28 cellular contexts compared by ENCODE assay signal in the genomic region with DNA sequence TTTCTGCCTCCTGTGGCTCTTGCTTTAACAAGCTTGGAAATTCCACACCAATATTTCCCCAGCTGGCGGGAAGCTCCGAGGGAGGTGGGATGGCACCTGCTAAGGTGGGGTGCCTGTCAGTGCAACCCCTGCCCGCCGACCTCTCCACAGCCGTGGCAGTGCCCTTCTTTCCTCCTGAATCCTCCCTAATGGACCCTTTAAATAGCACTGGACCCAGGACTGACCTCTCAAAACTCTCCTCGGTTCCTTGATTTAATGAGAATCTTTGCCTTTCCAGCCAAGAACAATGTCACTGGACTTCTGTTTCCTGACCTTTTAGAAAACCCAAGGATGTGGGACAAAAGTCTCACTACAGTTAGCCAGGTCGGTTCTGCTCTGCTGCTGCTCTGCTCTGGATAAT.
DNase-seq lines count a peak whose midpoint lies in the region; ATAC-seq, FAIRE-seq and TF ChIP-seq lines count a peak whose summit lies in the region.
"Had no signal": no experiment of that assay in that cellular context is flagged by ENCODE, and none has a peak within 500 bp of the region (broad histone marks: within the 10 kb centered on the region; RNA-seq: fewer than 3 reads in every experiment).

No MANE protein-coding gene starts in this region.

- H3K27ac ChIP-seq in GM23338 (ENCODE audit: low read depth): no peak overlapping the region
- no peak overlapping the region for H3K27ac ChIP-seq in K562 (ENCODE audit: extremely low read depth, low read depth, low read length)
- H3K27ac ChIP-seq in neural progenitor cell: no peak overlapping the region
- H3K27ac ChIP-seq in thyroid gland: peak overlapping the region; percentile 63 to 92 (median 90)
- H3K27ac ChIP-seq in Peyer's patch: no peak overlapping the region
- H3K27ac ChIP-seq: BLaER1 had no signal

- POLR2A ChIA-PET in K562 (lab: Yijun Ruan, JAX): interaction anchor here (0.9 kb wide), 1 partner anchor 10 kb away, joined by 3 read pairs; no protein-coding TSS in a partner anchor

- in situ Hi-C loops in K562 (cut with MboI): no loop called here

- intact Hi-C loops in K562 (cut with micrococcal nuclease): no loop called here
- intact Hi-C loops in thyroid gland (cut with DNase I): no loop called here

- H3K27me3 ChIP-seq in GM23338 (ENCODE audit: insufficient read depth) (no peaks in the 10 kb centered on the region), K562 (ENCODE audit: control insufficient read depth in 2 of 2, insufficient read depth in 2 of 2, low read length in 2 of 2) (no peaks in the 10 kb centered on the region), neural progenitor cell (no peaks in the 10 kb centered on the region), thyroid gland (no peaks in the 10 kb centered on the region), Peyer's patch (no peaks in the 10 kb centered on the region)
- H3K27me3 ChIP-seq: BE2C, BLaER1 had no signal

- H3K4me3 ChIP-seq in GM23338 (no peak overlapping the region), K562 (no peak overlapping the region), neural progenitor cell (no peak overlapping the region), thyroid gland (replicated peaks in 1 of 3) (no peak overlapping the region), Peyer's patch (no peak overlapping the region)
- H3K4me3 ChIP-seq: BLaER1, GM12878 had no signal

- H2AFZ ChIP-seq in GM23338 (peak overlapping the region; percentile 76; the same call in 1 of the 2 replicates), K562 (ENCODE audit: low read depth, low read length) (no peak overlapping the region), neural progenitor cell (replicated peaks) (no peak overlapping the region)

- CTCF ChIA-PET in K562 (lab: Yijun Ruan, JAX; ENCODE audit: low intra/inter-chr PET ratio): no interaction called here

- H3K36me3 Mint-ChIP-seq in GM23338 (ENCODE audit: low read depth) (no peaks in the 10 kb centered on the region; the same call in 2 of the 3 replicates), neural progenitor cell (no peaks in the 10 kb centered on the region)
- H3K36me3 Mint-ChIP-seq: CD14-positive monocyte; CD4-positive, alpha-beta memory T cell; CD4-positive, CD25-positive, alpha-beta regulatory T cell; CD8-positive, alpha-beta memory T cell had no signal

- H3K36me3 ChIP-seq in GM23338 (ENCODE audit: insufficient read depth) (no peaks in the 10 kb centered on the region), K562 (ENCODE audit: control insufficient read depth, insufficient read depth, low read length) (no peaks in the 10 kb centered on the region), neural progenitor cell (no peaks in the 10 kb centered on the region), thyroid gland (no peaks in the 10 kb centered on the region), Peyer's patch (no peaks in the 10 kb centered on the region)
- H3K36me3 ChIP-seq: BE2C, BLaER1 had no signal

- TF ChIP-seq POLR2A in K562 (conservative IDR thresholded peaks at IDR 0.05): no peak
- TF ChIP-seq POLR2A in thyroid gland (IDR thresholded peaks at IDR 0.05): peak in 1 of 2 donors; percentile 60
- TF ChIP-seq POLR2A in Peyer's patch (IDR thresholded peaks at IDR 0.05): no peak

- H3K4me3 Mint-ChIP-seq in GM23338 (no peak overlapping the region), neural progenitor cell (no peak overlapping the region)
- H3K4me3 Mint-ChIP-seq: CD14-positive monocyte; CD4-positive, alpha-beta memory T cell; CD4-positive, CD25-positive, alpha-beta regulatory T cell; CD8-positive, alpha-beta memory T cell had no signal

- no peaks in the 10 kb centered on the region for H4K20me1 ChIP-seq in GM23338 (replicated peaks; ENCODE audit: insufficient read depth)
- no peaks in the 10 kb centered on the region for H4K20me1 ChIP-seq in K562 (replicated peaks; ENCODE audit: control insufficient read depth, insufficient read depth, low read length)
- H4K20me1 ChIP-seq in neural progenitor cell (ENCODE audit: low read depth): peaks cover 3% of the 10 kb centered on the region
- H4K20me1 ChIP-seq: BLaER1 had no signal

- H3K9me3 Mint-ChIP-seq in GM23338: no peaks in the 10 kb centered on the region
- no peaks in the 10 kb centered on the region for H3K9me3 Mint-ChIP-seq in neural progenitor cell
- H3K9me3 Mint-ChIP-seq: CD4-positive, alpha-beta memory T cell; CD8-positive, alpha-beta memory T cell had no signal

- FAIRE-seq in K562 (lab: Jason Lieb, UNC): peak; percentile 48
- FAIRE-seq: A204.1, GM12878, GM12892, GM18507 had no signal

- H3K79me2 ChIP-seq in GM23338 (replicated peaks; ENCODE audit: insufficient read depth) (no peaks in the 10 kb centered on the region), K562 (ENCODE audit: control insufficient read depth, insufficient read depth, low read length) (no peaks in the 10 kb centered on the region), neural progenitor cell (ENCODE audit: low read depth) (no peaks in the 10 kb centered on the region)

- H3K4me1 ChIP-seq in GM23338 (ENCODE audit: insufficient read depth) (peaks cover 12% of the 10 kb centered on the region), K562 (replicated peaks in 1 of 2; ENCODE audit: control insufficient read depth in 2 of 2, insufficient read depth in 2 of 2, low read length in 2 of 2) (no peaks in the 10 kb centered on the region; a peak in 1 of 5 replicates), neural progenitor cell (peaks cover 22% of the 10 kb centered on the region), thyroid gland (peaks cover 23% of the 10 kb centered on the region in 2 donors), Peyer's patch (no peaks in the 10 kb centered on the region)
- H3K4me1 ChIP-seq: BE2C had no signal

- H3K9me3 ChIP-seq in K562 (replicated peaks; ENCODE audit: control insufficient read depth, insufficient read depth, low read depth, low read length) (no peaks in the 10 kb centered on the region), neural progenitor cell (ENCODE audit: low read depth) (no peaks in the 10 kb centered on the region), thyroid gland (no peaks in the 10 kb centered on the region), Peyer's patch (no peaks in the 10 kb centered on the region)
- H3K9me3 ChIP-seq: BE2C, BLaER1 had no signal

- H3F3A ChIP-seq in GM23338 (replicated peaks; ENCODE audit: low read depth) (no peaks in the 10 kb centered on the region), neural progenitor cell (ENCODE audit: low read depth) (peaks cover 17% of the 10 kb centered on the region)

- no peak for TF ChIP-seq CTCF in GM23338 (conservative IDR thresholded peaks at IDR 0.05; ENCODE audit: low read depth in 2 of 2)
- TF ChIP-seq CTCF in K562 (IDR thresholded peaks at IDR 0.05 in 2 of 3, conservative IDR thresholded peaks at IDR 0.05 in 1 of 3; ENCODE audit: insufficient read depth in 2 of 3, low read depth in 1 of 3, low read length in 3 of 3): no peak
- no peak for TF ChIP-seq CTCF in neural progenitor cell (IDR thresholded peaks at IDR 0.05)
- TF ChIP-seq CTCF in thyroid gland (IDR thresholded peaks at IDR 0.05): no peak
- no peak for TF ChIP-seq CTCF in Peyer's patch (IDR thresholded peaks at IDR 0.05)

- peaks cover 5% of the 10 kb centered on the region for H3K27me3 Mint-ChIP-seq in GM23338 (ENCODE audit: insufficient read depth, low read depth, poor library complexity)
- H3K27me3 Mint-ChIP-seq in neural progenitor cell (ENCODE audit: insufficient read depth, low read depth): peaks cover 7% of the 10 kb centered on the region

- peaks cover 4% of the 10 kb centered on the region; the same call in 1 of the 2 replicates for H3K9me2 ChIP-seq in GM23338 (ENCODE audit: insufficient read depth)

- H3K27ac Mint-ChIP-seq in GM23338 (no peak overlapping the region), neural progenitor cell (peak overlapping the region; percentile 69)
- H3K27ac Mint-ChIP-seq: CD14-positive monocyte; CD4-positive, alpha-beta memory T cell; CD4-positive, CD25-positive, alpha-beta regulatory T cell; CD8-positive, alpha-beta memory T cell had no signal

- H3K4me2 ChIP-seq in GM23338: no peak overlapping the region
- H3K4me2 ChIP-seq in K562 (ENCODE audit: insufficient read depth, low read length): no peak overlapping the region
- H3K4me2 ChIP-seq in neural progenitor cell: no peak overlapping the region
- H3K4me2 ChIP-seq: BLaER1 had no signal

- no TSS peak for BruUV-seq in K562 (replicated peaks; lab: Mats Ljungman, UMichigan)

- TF ChIP-seq RAD21 in K562 (CRISPR knock-in tag; conservative IDR thresholded peaks at IDR 0.05 in 1 of 2, IDR thresholded peaks at IDR 0.05 in 1 of 2): no peak

- H3K9ac ChIP-seq in K562 (ENCODE audit: insufficient read depth in 1 of 2, low read depth in 2 of 2, low read length in 2 of 2): no peak overlapping the region
- H3K9ac ChIP-seq in neural progenitor cell: no peak overlapping the region
- H3K9ac ChIP-seq: BLaER1 had no signal

- no peak for DNase-seq in GM23338 (ENCODE audit: low spot score)
- no peak for DNase-seq in K562 (ENCODE audit: extremely low read depth in 1 of 4, low spot score in 3 of 4)
- no peak for DNase-seq in neural progenitor cell (ENCODE audit: low spot score)
- peak; percentile 63 to 68 for DNase-seq in thyroid gland
- DNase-seq in H4 (ENCODE audit: low spot score): no peak
- DNase-seq in Peyer's patch: no peak
- DNase-seq: 8988T; ACHN; BE2C; C1 segment of cervical spinal cord; CD4-positive, alpha-beta memory T cell; CD4-positive, CD25-positive, alpha-beta regulatory T cell; CD8-positive, alpha-beta memory T cell; COR-L47; DMS 273 treated with DMSO at 0.1 percent for 48 hours; DMS153; DMS53; DMS79; DND-41; EL; GDM1 had no signal

- 64% methylated on average over 4 of the region's 7 CpGs for WGBS in K562 (ENCODE audit: insufficient coverage, low coverage, missing lambda C conversion rate)
- WGBS in thyroid gland, 2 donors: 21 to 38% methylated on average over 7 of the region's 7 CpGs

- no peaks in the 10 kb centered on the region for H3K9me1 ChIP-seq in K562 (ENCODE audit: control insufficient read depth, insufficient read depth, low read length)

- no peak for TF ChIP-seq EP300 in K562 (IDR thresholded peaks at IDR 0.05; ENCODE audit: low read length)

- ATAC-seq in GM23338 (no peak), K562 (no peak), GM19467 (IDR thresholded peaks at IDR 0.05; ENCODE audit: unreplicated experiment) (no peak)
- ATAC-seq: GM12878 had no signal

- H3K4me1 Mint-ChIP-seq in GM23338 (peaks cover 22% of the 10 kb centered on the region), neural progenitor cell (peaks cover 9% of the 10 kb centered on the region)
- H3K4me1 Mint-ChIP-seq: CD4-positive, CD25-positive, alpha-beta regulatory T cell; CD8-positive, alpha-beta memory T cell had no signal

TF ChIP-seq in K562, 482 proteins besides CTCF, POLR2A, EP300 and RAD21 (continues in another document):
- TF ChIP-seq KDM5B (IDR thresholded peaks at IDR 0.05; ENCODE audit: insufficient replicate concordance, low read depth, low read length) (no peak), CC2D1A (IDR thresholded peaks at IDR 0.05) (no peak)

Comparison
In these comparisons a context has a peak if more than half of its experiments do, and no peak if none do; other contexts are left out.
1. DNase-seq: peak in thyroid gland (2 of 2); none in GM23338 (single experiment), K562 (0 of 4), neural progenitor cell (single experiment), H4 (single experiment) and Peyer's patch (0 of 3).
2. H3K27ac ChIP-seq: peak in thyroid gland (3 of 3); none in GM23338 (single experiment), K562 (single experiment), neural progenitor cell (single experiment) and Peyer's patch (0 of 4).